Comparison of ENCODE assay signal across 25 cellular contexts in the genomic region with DNA sequence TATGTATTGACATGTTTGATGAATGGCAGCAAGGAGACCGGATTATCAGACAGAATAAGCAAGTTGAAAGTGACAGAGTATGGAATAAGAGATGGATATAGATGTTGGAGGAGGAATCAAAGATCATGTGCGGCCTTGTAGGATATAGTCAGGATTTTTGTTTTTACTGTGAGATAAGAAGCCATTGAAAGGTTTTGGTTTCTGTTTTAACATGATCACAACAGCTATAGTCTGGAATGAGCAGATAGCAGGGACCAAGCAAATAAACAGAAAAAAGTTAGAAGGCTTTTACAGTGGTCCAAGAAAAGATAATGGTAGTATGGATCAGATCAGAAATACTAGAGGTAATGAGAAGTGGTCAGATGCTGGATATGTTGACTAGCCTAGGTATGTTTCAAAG. TPM values are rescaled to one million over a fixed set of nuclear protein-coding genes. Genes with fewer than 3 reads are reported as not detected.
DNase-seq lines count a peak whose midpoint lies in the region; ATAC-seq, FAIRE-seq and TF ChIP-seq lines count a peak whose summit lies in the region.
"Had no signal": no experiment of that assay in that cellular context is flagged by ENCODE, and none has a peak within 500 bp of the region (broad histone marks: within the 10 kb centered on the region; RNA-seq: fewer than 3 reads in every experiment).

No MANE protein-coding gene starts in this region.

- H3K4me1 Mint-ChIP-seq in activated naive CD4-positive, alpha-beta T cell treated with anti-CD3 and anti-CD28 coated beads, Interleukin-2, amount 50 U/mL, for 24 hours: peaks cover 47% of the 10 kb centered on the region
- H3K4me1 Mint-ChIP-seq in activated B cell treated with CpG ODN at 0.5 μM for 24 hours (peaks cover 21% of the 10 kb centered on the region), immature natural killer cell (peaks cover 7 to 23% of the 10 kb centered on the region in 2 donors), type B pancreatic cell (ENCODE audit: unreplicated experiment) (no peaks in the 10 kb centered on the region)

- no peak for ATAC-seq in activated B cell treated with CpG ODN at 0.5 μM for 24 hours (ENCODE audit: low read depth)
- ATAC-seq: gastrocnemius medialis, pancreas, sciatic nerve had no signal

- H3K27ac ChIP-seq in prostate gland: no peak overlapping the region
- H3K27ac ChIP-seq: esophagus muscularis mucosa, gastrocnemius medialis, pancreas, PC-9, VCaP had no signal

- intact Hi-C loops in activated B cell treated with CpG ODN at 0.5 μM for 24 hours (cut with micrococcal nuclease) (loop anchor here (5.0 kb wide), 1 partner anchor 32 kb away; no protein-coding TSS in a partner anchor), prostate gland (cut with DNase I) (no loop called here)

- no peak for FAIRE-seq in D721Med (lab: Jason Lieb, UNC)
- FAIRE-seq: kidney, pancreas had no signal

- H3K4me1 ChIP-seq in prostate gland (replicated peaks): no peaks in the 10 kb centered on the region
- H3K4me1 ChIP-seq: esophagus muscularis mucosa, gastrocnemius medialis, pancreas had no signal

- no peaks in the 10 kb centered on the region for H3K36me3 ChIP-seq in prostate gland
- H3K36me3 ChIP-seq: esophagus muscularis mucosa, gastrocnemius medialis, pancreas had no signal

- no peak overlapping the region for H3K4me3 ChIP-seq in prostate gland
- H3K4me3 ChIP-seq: esophagus muscularis mucosa, gastrocnemius medialis, pancreas, PC-9 had no signal

- TF ChIP-seq POLR2A in prostate gland (IDR thresholded peaks at IDR 0.05): no peak

- no peaks in the 10 kb centered on the region for H3K27me3 Mint-ChIP-seq in activated naive CD4-positive, alpha-beta T cell treated with anti-CD3 and anti-CD28 coated beads, Interleukin-2, amount 50 U/mL, for 24 hours
- H3K27me3 Mint-ChIP-seq in activated B cell treated with CpG ODN at 0.5 μM for 24 hours (no peaks in the 10 kb centered on the region), immature natural killer cell (ENCODE audit: low read depth in 3 of 3) (no peaks in the 10 kb centered on the region), type B pancreatic cell (no peaks in the 10 kb centered on the region)

- DNase-seq in activated naive CD4-positive, alpha-beta T cell treated with anti-CD3 and anti-CD28 coated beads, Interleukin-2, amount 50 U/mL, for 16 hours: no peak
- DNase-seq in activated B cell treated with CpG ODN at 0.5 μM for 24 hours: no peak
- DNase-seq in immature natural killer cell: no peak
- no peak for DNase-seq in type B pancreatic cell (ENCODE audit: extremely low spot score, unreplicated experiment)
- DNase-seq in prostate gland (ENCODE audit: low spot score): no peak
- DNase-seq in GM03348 (ENCODE audit: low spot score): no peak
- DNase-seq in D721Med (ENCODE audit: insufficient read length, low spot score): no peak
- DNase-seq: activated effector memory CD4-positive, alpha-beta T cell treated with anti-CD3 and anti-CD28 coated beads, Interleukin-2, amount 50 U/mL, for 16 hours; cerebellar nuclear complex; DMS79 treated with DMSO at 0.1 percent for 48 hours; gastrocnemius medialis; H7; kidney; mammary epithelial cell; NCI-H1092; NCI-H2029; NCI-H226; pancreas; PC-9; SHP77 treated with DMSO at 0.1 percent for 48 hours had no signal

- peaks cover 18% of the 10 kb centered on the region for H3K36me3 Mint-ChIP-seq in activated naive CD4-positive, alpha-beta T cell treated with anti-CD3 and anti-CD28 coated beads, Interleukin-2, amount 50 U/mL, for 24 hours
- H3K36me3 Mint-ChIP-seq in activated B cell treated with CpG ODN at 0.5 μM for 24 hours (ENCODE audit: low read depth) (peaks cover 34% of the 10 kb centered on the region), immature natural killer cell (peaks cover 0 to 3% (median under 1%) of the 10 kb centered on the region in 3 donors), type B pancreatic cell (no peaks in the 10 kb centered on the region)

- 88% methylated on average over 2 of the region's 2 CpGs for WGBS in prostate gland

- peak overlapping the region; percentile 16 for H3K4me3 Mint-ChIP-seq in activated naive CD4-positive, alpha-beta T cell treated with anti-CD3 and anti-CD28 coated beads, Interleukin-2, amount 50 U/mL, for 24 hours
- no peak overlapping the region for H3K4me3 Mint-ChIP-seq in activated B cell treated with CpG ODN at 0.5 μM for 24 hours
- H3K4me3 Mint-ChIP-seq in immature natural killer cell: no peak overlapping the region
- H3K4me3 Mint-ChIP-seq in type B pancreatic cell: no peak overlapping the region

- TF ChIP-seq CTCF in activated B cell treated with CpG ODN at 0.5 μM for 24 hours (IDR thresholded peaks at IDR 0.05): no peak
- no peak for TF ChIP-seq CTCF in type B pancreatic cell (conservative IDR thresholded peaks at IDR 0.05)
- TF ChIP-seq CTCF in prostate gland (IDR thresholded peaks at IDR 0.05): no peak
- TF ChIP-seq CTCF in D721Med (IDR thresholded peaks at IDR 0.05; ENCODE audit: insufficient read depth, missing control alignments): no peak

- no peaks in the 10 kb centered on the region for H3K9me3 ChIP-seq in prostate gland
- H3K9me3 ChIP-seq: esophagus muscularis mucosa, gastrocnemius medialis, pancreas had no signal

- H3K27ac Mint-ChIP-seq in activated naive CD4-positive, alpha-beta T cell treated with anti-CD3 and anti-CD28 coated beads, Interleukin-2, amount 50 U/mL, for 24 hours: peak overlapping the region; percentile 56
- H3K27ac Mint-ChIP-seq in activated B cell treated with CpG ODN at 0.5 μM for 24 hours (peak overlapping the region; percentile 21), immature natural killer cell (peak overlapping the region; percentile 3 to 81 (median 12)), type B pancreatic cell (peak overlapping the region; percentile 3)

- no peaks in the 10 kb centered on the region for H3K9me3 Mint-ChIP-seq in activated naive CD4-positive, alpha-beta T cell treated with anti-CD3 and anti-CD28 coated beads, Interleukin-2, amount 50 U/mL, for 24 hours
- no peaks in the 10 kb centered on the region for H3K9me3 Mint-ChIP-seq in activated B cell treated with CpG ODN at 0.5 μM for 24 hours
- H3K9me3 Mint-ChIP-seq in immature natural killer cell: peaks cover 0 to 2% (median 0%) of the 10 kb centered on the region in 6 donors
- peaks cover 5% of the 10 kb centered on the region for H3K9me3 Mint-ChIP-seq in type B pancreatic cell

- CTCF ChIA-PET in activated B cell treated with CpG ODN at 0.5 μM for 24 hours (lab: Charles Lee): no interaction called here

- POLR2A ChIA-PET in activated B cell treated with CpG ODN at 0.5 μM for 24 hours (lab: Charles Lee): no interaction called here

- no peaks in the 10 kb centered on the region for H3K27me3 ChIP-seq in prostate gland (replicated peaks; ENCODE audit: insufficient read depth)
- H3K27me3 ChIP-seq: esophagus muscularis mucosa, gastrocnemius medialis, pancreas had no signal

RNA-seq across cellular contexts. Expression of gene SLC12A6, which starts 52.6 kb away (rescaled TPM):
- total RNA-seq in activated B cell treated with CpG ODN at 0.5 μM for 24 hours (61.3 and 74.4 TPM in 2 replicates), type B pancreatic cell (ENCODE audit: low replicate concordance) (14.5 and 15.0 TPM in 2 replicates), prostate gland (10 to 100 TPM; 10.2 to 36.8 TPM)
- 1 to 10 TPM in 2 of 3 donors, under 1 TPM in 1; 0.35 to 7.8 (median 3.3) TPM for polyA plus RNA-seq in immature natural killer cell

RNA-seq across cellular contexts. Expression of gene NOP10, which starts 58.0 kb away (rescaled TPM):
- 116 and 130 TPM in 2 replicates for total RNA-seq in activated B cell treated with CpG ODN at 0.5 μM for 24 hours
- 100 to 1,000 TPM; 350 to 457 (median 379) TPM for polyA plus RNA-seq in immature natural killer cell
- total RNA-seq in type B pancreatic cell (ENCODE audit: low replicate concordance): 143 and 157 TPM in 2 replicates
- 100 to 1,000 TPM; 130 to 141 TPM for total RNA-seq in prostate gland

RNA-seq across cellular contexts. Expression of gene NUTM1, which starts 58.2 kb away (rescaled TPM):
- total RNA-seq in activated B cell treated with CpG ODN at 0.5 μM for 24 hours (not detected in 2 replicates), type B pancreatic cell (ENCODE audit: low replicate concordance) (not detected in 2 replicates), prostate gland (1 to 10 TPM in 1 of 2 donors, not detected in 1; 6.9 TPM)
- not detected for polyA plus RNA-seq in immature natural killer cell
- total RNA-seq: esophagus muscularis mucosa, gastrocnemius medialis, HT1080, kidney, mammary epithelial cell, pancreas, PC-9, sciatic nerve had no signal
- polyA plus RNA-seq: mammary epithelial cell, pancreas had no signal

Comparison
In these comparisons a context has a peak if more than half of its experiments do, and no peak if none do; other contexts are left out.
1. H3K27ac Mint-ChIP-seq: peak in every context shown above with its lines; median percentile 56 in activated naive CD4-positive, alpha-beta T cell treated with anti-CD3 and anti-CD28 coated beads, Interleukin-2, amount 50 U/mL, for 24 hours; 21 in activated B cell treated with CpG ODN at 0.5 μM for 24 hours; 12 in immature natural killer cell; 3 in type B pancreatic cell.